In the genomic region with DNA sequence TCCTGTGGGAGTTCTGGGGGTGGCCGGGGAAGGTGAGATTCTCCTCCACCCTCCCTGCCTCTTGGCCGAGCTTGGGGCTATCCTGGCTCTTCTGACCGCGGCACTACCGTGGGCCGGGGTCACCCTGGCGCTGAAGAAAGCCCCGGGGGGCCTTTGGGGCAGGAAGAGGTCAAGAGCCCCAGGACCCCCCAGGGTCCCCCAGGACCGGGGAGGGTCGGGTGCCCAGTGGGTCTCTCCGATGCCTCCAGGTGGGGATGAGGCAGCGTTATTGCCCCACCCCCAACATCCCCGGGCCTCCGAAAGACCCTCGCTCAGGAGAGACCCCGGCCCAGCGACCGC, we compare ENCODE assay signal across 1 cellular context.
TF ChIP-seq lines count a peak whose summit lies in the region.

No MANE protein-coding gene starts in this region.

TF ChIP-seq in A549, 52 proteins besides CTCF, POLR2A, EP300 and RAD21 (continued from another document):
- TF ChIP-seq, protein P1, sequence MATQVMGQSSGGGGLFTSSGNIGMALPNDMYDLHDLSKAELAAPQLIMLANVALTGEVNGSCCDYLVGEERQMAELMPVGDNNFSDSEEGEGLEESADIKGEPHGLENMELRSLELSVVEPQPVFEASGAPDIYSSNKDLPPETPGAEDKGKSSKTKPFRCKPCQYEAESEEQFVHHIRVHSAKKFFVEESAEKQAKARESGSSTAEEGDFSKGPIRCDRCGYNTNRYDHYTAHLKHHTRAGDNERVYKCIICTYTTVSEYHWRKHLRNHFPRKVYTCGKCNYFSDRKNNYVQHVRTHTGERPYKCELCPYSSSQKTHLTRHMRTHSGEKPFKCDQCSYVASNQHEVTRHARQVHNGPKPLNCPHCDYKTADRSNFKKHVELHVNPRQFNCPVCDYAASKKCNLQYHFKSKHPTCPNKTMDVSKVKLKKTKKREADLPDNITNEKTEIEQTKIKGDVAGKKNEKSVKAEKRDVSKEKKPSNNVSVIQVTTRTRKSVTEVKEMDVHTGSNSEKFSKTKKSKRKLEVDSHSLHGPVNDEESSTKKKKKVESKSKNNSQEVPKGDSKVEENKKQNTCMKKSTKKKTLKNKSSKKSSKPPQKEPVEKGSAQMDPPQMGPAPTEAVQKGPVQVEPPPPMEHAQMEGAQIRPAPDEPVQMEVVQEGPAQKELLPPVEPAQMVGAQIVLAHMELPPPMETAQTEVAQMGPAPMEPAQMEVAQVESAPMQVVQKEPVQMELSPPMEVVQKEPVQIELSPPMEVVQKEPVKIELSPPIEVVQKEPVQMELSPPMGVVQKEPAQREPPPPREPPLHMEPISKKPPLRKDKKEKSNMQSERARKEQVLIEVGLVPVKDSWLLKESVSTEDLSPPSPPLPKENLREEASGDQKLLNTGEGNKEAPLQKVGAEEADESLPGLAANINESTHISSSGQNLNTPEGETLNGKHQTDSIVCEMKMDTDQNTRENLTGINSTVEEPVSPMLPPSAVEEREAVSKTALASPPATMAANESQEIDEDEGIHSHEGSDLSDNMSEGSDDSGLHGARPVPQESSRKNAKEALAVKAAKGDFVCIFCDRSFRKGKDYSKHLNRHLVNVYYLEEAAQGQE (IDR thresholded peaks at IDR 0.05): no peak
- TF ChIP-seq NPAS2 (CRISPR knock-in tag; IDR thresholded peaks at IDR 0.05; ENCODE audit: borderline replicate concordance) (no peak), CBX8 (IDR thresholded peaks at IDR 0.05) (no peak), RCOR1 (IDR thresholded peaks at IDR 0.05; ENCODE audit: low read depth, low read length) (no peak)
- TF ChIP-seq, protein P2, sequence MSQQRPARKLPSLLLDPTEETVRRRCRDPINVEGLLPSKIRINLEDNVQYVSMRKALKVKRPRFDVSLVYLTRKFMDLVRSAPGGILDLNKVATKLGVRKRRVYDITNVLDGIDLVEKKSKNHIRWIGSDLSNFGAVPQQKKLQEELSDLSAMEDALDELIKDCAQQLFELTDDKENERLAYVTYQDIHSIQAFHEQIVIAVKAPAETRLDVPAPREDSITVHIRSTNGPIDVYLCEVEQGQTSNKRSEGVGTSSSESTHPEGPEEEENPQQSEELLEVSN (IDR thresholded peaks at IDR 0.05; ENCODE audit: borderline replicate concordance, low read depth): no peak
